2 cellular contexts compared by ENCODE assay signal in the genomic region with DNA sequence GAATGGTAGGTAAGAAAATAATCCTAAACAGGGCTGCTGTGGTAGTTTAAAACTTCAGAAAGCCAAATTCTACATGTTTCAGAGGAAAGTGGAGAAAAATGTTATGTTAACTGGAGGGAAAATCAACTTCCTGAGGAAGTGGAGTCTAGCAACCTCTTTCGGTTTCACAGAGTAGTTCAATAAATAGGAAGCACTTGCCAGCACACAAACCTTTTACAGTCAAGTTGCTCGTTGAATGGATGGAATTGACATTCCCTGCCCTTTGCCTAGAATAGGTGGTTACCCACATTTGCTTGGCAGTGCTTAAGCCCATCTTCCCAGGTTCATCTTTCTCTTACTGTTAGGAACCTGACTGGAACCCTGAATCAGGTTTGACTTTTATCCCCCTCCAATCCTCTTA.
TF ChIP-seq lines count a peak whose summit lies in the region.

No MANE protein-coding gene starts in this region.

TF ChIP-seq in IMR-90, 13 proteins besides CTCF, POLR2A, EP300 and RAD21:
- TF ChIP-seq, protein P1, sequence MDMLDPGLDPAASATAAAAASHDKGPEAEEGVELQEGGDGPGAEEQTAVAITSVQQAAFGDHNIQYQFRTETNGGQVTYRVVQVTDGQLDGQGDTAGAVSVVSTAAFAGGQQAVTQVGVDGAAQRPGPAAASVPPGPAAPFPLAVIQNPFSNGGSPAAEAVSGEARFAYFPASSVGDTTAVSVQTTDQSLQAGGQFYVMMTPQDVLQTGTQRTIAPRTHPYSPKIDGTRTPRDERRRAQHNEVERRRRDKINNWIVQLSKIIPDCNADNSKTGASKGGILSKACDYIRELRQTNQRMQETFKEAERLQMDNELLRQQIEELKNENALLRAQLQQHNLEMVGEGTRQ (IDR thresholded peaks at IDR 0.05; ENCODE audit: low read depth, low read length), result no peak
- no peak for TF ChIP-seq CHD1 (IDR thresholded peaks at IDR 0.05; ENCODE audit: low read depth, low read length)

TF ChIP-seq in endothelial cell of umbilical vein, 7 proteins besides CTCF, POLR2A, EP300 and RAD21:
- TF ChIP-seq MYC (IDR thresholded peaks at IDR 0.05; ENCODE audit: low read depth, low read length) (no peak), GATA2 (IDR thresholded peaks at IDR 0.05; ENCODE audit: insufficient read depth, insufficient read length, low read depth, low read length) (no peak)
